ENCODE assay signal across 25 cellular contexts in genomic region chr10:77311186-77311585, GRCh38.
DNase-seq lines count a peak whose midpoint lies in the region; ATAC-seq and TF ChIP-seq lines count a peak whose summit lies in the region.
"Had no signal": no experiment of that assay in that cellular context is flagged by ENCODE, and none has a peak within 500 bp of the region (broad histone marks: within the 10 kb centered on the region; RNA-seq: fewer than 3 reads in every experiment).

No MANE protein-coding gene starts in this region.

- peaks cover 0 to 3% (median 0%) of the 10 kb centered on the region in 5 experiments for H3K9me3 Mint-ChIP-seq in brain
- H3K9me3 Mint-ChIP-seq: activated naive CD8-positive, alpha-beta T cell treated with anti-CD3 and anti-CD28 coated beads, Interleukin-2, amount 50 U/mL, for 24 hours; activated T-cell treated with anti-CD3 and anti-CD28 coated beads, Interleukin-2, amount 50 U/mL, for 24 hours; CD8-positive, alpha-beta T cell had no signal

- H3K4me3 ChIP-seq in muscle layer of colon (ENCODE audit: low read depth in 1 of 2, low read length in 2 of 2) (no peak overlapping the region), transverse colon (no peak overlapping the region)
- H3K4me3 ChIP-seq: hepatocyte, lower lobe of right lung, upper lobe of right lung had no signal

- H3K9ac ChIP-seq in muscle layer of colon (ENCODE audit: low read length), result no peak overlapping the region

- H3K27ac ChIP-seq in muscle layer of colon (ENCODE audit: low read depth, low read length) (peak overlapping the region; percentile 18), transverse colon (peak overlapping the region in 3 of 4 donors; percentile 51 to 75 (median 66))
- H3K27ac ChIP-seq: foreskin keratinocyte, lower lobe of right lung, upper lobe of right lung had no signal

- WGBS in transverse colon (ENCODE audit: low coverage in 1 of 2), 2 donors, result 46% methylated on average over 2 of the region's 2 CpGs; no CpG with 5 or more reads in 1 of the 2 donors

- H3K27me3 Mint-ChIP-seq in brain, result peaks cover 3% of the 10 kb centered on the region

- in situ Hi-C loops in transverse colon (cut with MboI; ENCODE audit: low pct_ligation_motif_present in 1 of 4, low pct_unique_long_range_greater_than_20kb in 1 of 4, low sequenced_read_pairs in 3 of 4), result no loop called here

- intact Hi-C loops in transverse colon (cut with DNase I; ENCODE audit: low total_unique reads), result no loop called here
- intact Hi-C loops in left ventricle myocardium superior (cut with micrococcal nuclease), result no loop called here

- peak; percentile 47 to 67 for DNase-seq in NCI-H524 (lab: John Stamatoyannopoulos, UW)
- DNase-seq in NCI-H524 treated with DMSO at 0.1 percent for 48 hours (lab: John Stamatoyannopoulos, UW), result no peak
- DNase-seq in transverse colon, result no peak
- DNase-seq in left ventricle myocardium superior, result no peak
- DNase-seq: activated gamma-delta T cell treated with Interleukin-2 at 50 U/mL for 16 hours; activated naive CD8-positive, alpha-beta T cell treated with anti-CD3 and anti-CD28 coated beads, Interleukin-2, amount 50 U/mL, for 24 hours; activated T-cell treated with anti-CD3 and anti-CD28 coated beads, Interleukin-2, amount 50 U/mL, for 24 hours; AML-193; CD8-positive, alpha-beta T cell; cerebellar nuclear complex; effector CD4-positive, alpha-beta T cell; erythroblast; foreskin keratinocyte; IMR-90; lower lobe of right lung; NCI-H2081 treated with DMSO at 0.1 percent for 48 hours; NCI-H526; small intestine; stimulated activated CD4-positive, alpha-beta T cell treated with anti-CD3 and anti-CD28 coated beads, Interleukin-1b, Interleukin-23, amount 100 ng/mL, for 48 hours; upper lobe of right lung had no signal

- H3K4me3 Mint-ChIP-seq in brain, result peak overlapping the region in 1 of 5 experiments; percentile 14
- H3K4me3 Mint-ChIP-seq: activated naive CD8-positive, alpha-beta T cell treated with anti-CD3 and anti-CD28 coated beads, Interleukin-2, amount 50 U/mL, for 24 hours; activated T-cell treated with anti-CD3 and anti-CD28 coated beads, Interleukin-2, amount 50 U/mL, for 24 hours; CD8-positive, alpha-beta T cell had no signal

- TF ChIP-seq EP300 in transverse colon (IDR thresholded peaks at IDR 0.05; ENCODE audit: low read depth), result no peak

- peak overlapping the region in 3 of 5 experiments; percentile 74 to 84 (median 78) for H3K27ac Mint-ChIP-seq in brain
- H3K27ac Mint-ChIP-seq: activated naive CD8-positive, alpha-beta T cell treated with anti-CD3 and anti-CD28 coated beads, Interleukin-2, amount 50 U/mL, for 24 hours; activated T-cell treated with anti-CD3 and anti-CD28 coated beads, Interleukin-2, amount 50 U/mL, for 24 hours; CD8-positive, alpha-beta T cell had no signal

- H3K36me3 Mint-ChIP-seq in brain, result no peaks in the 10 kb centered on the region
- H3K36me3 Mint-ChIP-seq: CD8-positive, alpha-beta T cell had no signal

- H3K4me1 ChIP-seq in muscle layer of colon (ENCODE audit: insufficient read depth, low read length) (peaks cover 56% of the 10 kb centered on the region), transverse colon (peaks cover 0 to 9% (median 2%) of the 10 kb centered on the region in 4 donors)
- H3K4me1 ChIP-seq: foreskin keratinocyte, lower lobe of right lung, upper lobe of right lung had no signal

- peaks cover 87% of the 10 kb centered on the region for H3K4me1 Mint-ChIP-seq in brain
- H3K4me1 Mint-ChIP-seq: activated naive CD8-positive, alpha-beta T cell treated with anti-CD3 and anti-CD28 coated beads, Interleukin-2, amount 50 U/mL, for 24 hours had no signal

- no peak for TF ChIP-seq CTCF in brain (conservative IDR thresholded peaks at IDR 0.05)
- no peak for TF ChIP-seq CTCF in transverse colon (IDR thresholded peaks at IDR 0.05)

- H3K9me3 ChIP-seq in muscle layer of colon (ENCODE audit: low read length), result no peaks in the 10 kb centered on the region
- no peaks in the 10 kb centered on the region for H3K9me3 ChIP-seq in transverse colon
- H3K9me3 ChIP-seq: lower lobe of right lung, upper lobe of right lung had no signal

- H3K27me3 ChIP-seq in muscle layer of colon (ENCODE audit: control insufficient read depth in 1 of 2, insufficient read depth in 2 of 2, low read length in 2 of 2) (no peaks in the 10 kb centered on the region), transverse colon (no peaks in the 10 kb centered on the region)
- H3K27me3 ChIP-seq: foreskin keratinocyte, hepatocyte, upper lobe of right lung had no signal

- no peak for TF ChIP-seq POLR2A in transverse colon (IDR thresholded peaks at IDR 0.05)

- no peak for ATAC-seq in left ventricle myocardium superior
- ATAC-seq in HG03108 (IDR thresholded peaks at IDR 0.05; ENCODE audit: unreplicated experiment), result no peak
- no peak for ATAC-seq in HG03175 (IDR thresholded peaks at IDR 0.05; ENCODE audit: unreplicated experiment)
- ATAC-seq: activated naive CD8-positive, alpha-beta T cell treated with anti-CD3 and anti-CD28 coated beads, Interleukin-2, amount 50 U/mL, for 24 hours; CD8-positive, alpha-beta T cell; foreskin keratinocyte; lower lobe of right lung; upper lobe of right lung had no signal

- no peaks in the 10 kb centered on the region for H3K36me3 ChIP-seq in muscle layer of colon (ENCODE audit: insufficient read depth, low read length)
- no peaks in the 10 kb centered on the region for H3K36me3 ChIP-seq in transverse colon
- H3K36me3 ChIP-seq: lower lobe of right lung, upper lobe of right lung had no signal

Comparison
In these comparisons a context has a peak if more than half of its experiments do, and no peak if none do; other contexts are left out.
1. DNase-seq: peak in NCI-H524 (2 of 2); none in NCI-H524 treated with DMSO at 0.1 percent for 48 hours (single experiment), transverse colon (single experiment) and left ventricle myocardium superior (single experiment).